ENCODE assay signal across 24 cellular contexts in genomic region chr16:49504023-49504364, GRCh38.
A peak's percentile ranks its signal among the peaks of the same experiment; 100 is the strongest.
DNase-seq lines count a peak whose midpoint lies in the region; ATAC-seq, FAIRE-seq and TF ChIP-seq lines count a peak whose summit lies in the region.
"Had no signal": no experiment of that assay in that cellular context is flagged by ENCODE, and none has a peak within 500 bp of the region (broad histone marks: within the 10 kb centered on the region; RNA-seq: fewer than 3 reads in every experiment).

No MANE protein-coding gene starts in this region.

- H3K4me1 ChIP-seq in HepG2 (ENCODE audit: insufficient read depth, low read length) (peaks cover 22% of the 10 kb centered on the region), upper lobe of right lung (no peaks in the 10 kb centered on the region)
- H3K4me1 ChIP-seq: A549, BE2C had no signal

- CTCF ChIA-PET in HepG2 (lab: Yijun Ruan, JAX; ENCODE audit: low intra/inter-chr PET ratio, low total read pairs): no interaction called here

- intact Hi-C loops in HepG2 (cut with micrococcal nuclease; ENCODE audit: unreplicated experiment): no loop called here
- intact Hi-C loops in upper lobe of right lung (cut with DNase I): no loop called here

- H3K4me2 ChIP-seq in HepG2 (ENCODE audit: low read depth, low read length): peak overlapping the region; percentile 52
- H3K4me2 ChIP-seq: A549 had no signal

- no peak for TF ChIP-seq RAD21 in HepG2 (CRISPR knock-in tag; IDR thresholded peaks at IDR 0.05)

- H3K36me3 ChIP-seq in HepG2 (replicated peaks in 1 of 2; ENCODE audit: control insufficient read depth in 1 of 2, insufficient read depth in 2 of 2, low read length in 2 of 2) (no peaks in the 10 kb centered on the region), upper lobe of right lung (no peaks in the 10 kb centered on the region)
- H3K36me3 ChIP-seq: BE2C had no signal

- no peak overlapping the region for H3K9ac ChIP-seq in HepG2 (ENCODE audit: insufficient read depth, low read depth, low read length)
- H3K9ac ChIP-seq: GM23248 had no signal

- no peak for TF ChIP-seq EP300 in HepG2 (IDR thresholded peaks at IDR 0.05; ENCODE audit: low read depth in 2 of 2, low read length in 2 of 2)
- TF ChIP-seq EP300 in HepG2 (CRISPR knock-in tag; IDR thresholded peaks at IDR 0.05; ENCODE audit: borderline replicate concordance): no peak

- no peak overlapping the region for H2AFZ ChIP-seq in HepG2 (ENCODE audit: low read length)
- H2AFZ ChIP-seq: GM23248 had no signal

- H3K27ac ChIP-seq in HepG2 (ENCODE audit: extremely low read length, insufficient read depth, low read length): no peak overlapping the region
- no peak overlapping the region for H3K27ac ChIP-seq in upper lobe of right lung
- H3K27ac ChIP-seq: A549, GM23248, RWPE1, SK-N-MC had no signal

- TF ChIP-seq CTCF in HepG2 (CRISPR knock-in tag; IDR thresholded peaks at IDR 0.05) (no peak), upper lobe of right lung (IDR thresholded peaks at IDR 0.05) (no peak)

- in situ Hi-C loops in HepG2 (cut with HindIII; ENCODE audit: extremely low pct_ligation_motif_present, low pct_unique_long_range_greater_than_20kb): no loop called here

- POLR2A ChIA-PET in HepG2 (lab: Yijun Ruan, JAX): no interaction called here

- 1% methylated on average over 2 of the region's 2 CpGs for WGBS in HepG2 (ENCODE audit: low lambda C conversion rate)

- ATAC-seq in GM21447 (IDR thresholded peaks at IDR 0.05; ENCODE audit: unreplicated experiment): peak; percentile 9
- ATAC-seq in HepG2: peak; percentile 64
- ATAC-seq in upper lobe of right lung: no peak
- ATAC-seq in HG03571 (IDR thresholded peaks at IDR 0.05; ENCODE audit: unreplicated experiment): no peak
- ATAC-seq: A549 had no signal

- H3K4me3 ChIP-seq in HepG2 (replicated peaks in 1 of 3; ENCODE audit: insufficient read depth in 1 of 3, low read depth in 2 of 3, low read length in 3 of 3): 0 out of 6 replicates have a peak overlapping the region, but pooled peaks of 1 of the 3 experiments have one; percentile 16
- H3K4me3 ChIP-seq in upper lobe of right lung: no peak overlapping the region
- H3K4me3 ChIP-seq: A549, GM23248, SK-N-MC had no signal

- no TSS peak for BruUV-seq in HepG2 (replicated peaks; lab: Mats Ljungman, UMichigan)

- DNase-seq in SW480 (ENCODE audit: low spot score) (peak; percentile 33), HepG2 (ENCODE audit: low spot score) (peak; percentile 44), upper lobe of right lung (peak; percentile 36), NCI-H82 treated with DMSO at 0.1 percent for 48 hours (lab: John Stamatoyannopoulos, UW; ENCODE audit: unreplicated experiment) (no peak), middle frontal gyrus (ENCODE audit: extremely low spot score, low spot score) (no peak)
- DNase-seq: BE2C; COR-L47; DMS79; GM23248; HCEC 1CT; MM.1S; NCI-H1092 treated with DMSO at 0.1 percent for 48 hours; NCI-H1436 treated with DMSO at 0.1 percent for 48 hours; NCI-H1930; NCI-H2227 treated with DMSO at 0.1 percent for 48 hours; NCI-H510A treated with DMSO at 0.1 percent for 48 hours; NCI-H748 treated with DMSO at 0.1 percent for 48 hours; NK-92 treated with Interleukin-12 subunit alpha and Interleukin-12 subunit beta, amount 100 ng/mL, for 24 hours; SHP77 treated with DMSO at 0.1 percent for 48 hours had no signal

- peak; percentile 85 for FAIRE-seq in HepG2 (lab: Jason Lieb, UNC)
- FAIRE-seq: A549 had no signal

- H3K9me3 ChIP-seq in HepG2 (ENCODE audit: low read length) (no peaks in the 10 kb centered on the region), upper lobe of right lung (no peaks in the 10 kb centered on the region)
- H3K9me3 ChIP-seq: A549, BE2C had no signal

- no peak for TF ChIP-seq POLR2A in HepG2 (IDR thresholded peaks at IDR 0.05; ENCODE audit: insufficient read depth in 1 of 2, low read depth in 2 of 2, low read length in 2 of 2)

- H4K20me1 ChIP-seq in HepG2 (ENCODE audit: insufficient read depth, low read length): no peaks in the 10 kb centered on the region

- no peaks in the 10 kb centered on the region; a peak in 2 of 5 replicates for H3K27me3 ChIP-seq in HepG2 (ENCODE audit: control insufficient read depth in 1 of 2, insufficient read depth in 2 of 2, low read length in 2 of 2)
- H3K27me3 ChIP-seq in upper lobe of right lung: no peaks in the 10 kb centered on the region
- H3K27me3 ChIP-seq: BE2C had no signal

- H3K79me2 ChIP-seq in HepG2 (ENCODE audit: insufficient read depth, low read length): no peaks in the 10 kb centered on the region

TF ChIP-seq in HepG2, 621 proteins besides CTCF, POLR2A, EP300 and RAD21:
- TF ChIP-seq TBP (CRISPR knock-in tag; IDR thresholded peaks at IDR 0.05) (no peak), CEBPB (IDR thresholded peaks at IDR 0.05; ENCODE audit: borderline replicate concordance, low read depth, low read length) (peak; percentile 96), DMAP1 (CRISPR knock-in tag; IDR thresholded peaks at IDR 0.05) (no peak), NFRKB (IDR thresholded peaks at IDR 0.05) (no peak), HNF1B (CRISPR knock-in tag; IDR thresholded peaks at IDR 0.05) (0 out of 2 replicates have a peak, but pooled peaks have one; percentile 23), CEBPG (CRISPR knock-in tag; IDR thresholded peaks at IDR 0.05) (peak; percentile 87), MXI1 (IDR thresholded peaks at IDR 0.05; ENCODE audit: borderline replicate concordance, low read depth, low read length) (no peak), TAF1 (CRISPR knock-in tag; IDR thresholded peaks at IDR 0.05) (no peak), ZNF7 (CRISPR knock-in tag; IDR thresholded peaks at IDR 0.05) (0 out of 2 replicates have a peak, but pooled peaks have one; percentile 62), ZNF577 (CRISPR knock-in tag; IDR thresholded peaks at IDR 0.05; ENCODE audit: borderline replicate concordance, low read depth) (no peak), HNF1A (IDR thresholded peaks at IDR 0.05; ENCODE audit: low read depth) (peak; percentile 81), HNF1A (CRISPR knock-in tag; IDR thresholded peaks at IDR 0.05; ENCODE audit: borderline replicate concordance) (peak; percentile 88), NFYB (CRISPR knock-in tag; IDR thresholded peaks at IDR 0.05) (no peak), SOX6 (IDR thresholded peaks at IDR 0.05) (no peak), SOX6 (CRISPR knock-in tag; IDR thresholded peaks at IDR 0.05) (0 out of 2 replicates have a peak, but pooled peaks have one; percentile 19)

Comparison
In these comparisons a context has a peak if more than half of its experiments do, and no peak if none do; other contexts are left out.
1. ATAC-seq: peak in GM21447 (single experiment) and HepG2 (single experiment); none in upper lobe of right lung (single experiment) and HG03571 (single experiment).
2. DNase-seq: peak in SW480 (single experiment), HepG2 (single experiment) and upper lobe of right lung (single experiment); none in NCI-H82 treated with DMSO at 0.1 percent for 48 hours (single experiment) and middle frontal gyrus (single experiment).